ENCODE assay signal across 12 cellular contexts in genomic region chr3:190076138-190076537, GRCh38. TPM values are rescaled to one million over a fixed set of nuclear protein-coding genes. Genes with fewer than 3 reads are reported as not detected.
DNase-seq lines count a peak whose midpoint lies in the region; ATAC-seq, FAIRE-seq and TF ChIP-seq lines count a peak whose summit lies in the region.
"Had no signal": no experiment of that assay in that cellular context is flagged by ENCODE, and none has a peak within 500 bp of the region (broad histone marks: within the 10 kb centered on the region; RNA-seq: fewer than 3 reads in every experiment).

No MANE protein-coding gene starts in this region.

- no peak for ATAC-seq in GM12878
- no peak for ATAC-seq in GM19351 (IDR thresholded peaks at IDR 0.05; ENCODE audit: unreplicated experiment)
- ATAC-seq in GM18517 (IDR thresholded peaks at IDR 0.05; ENCODE audit: unreplicated experiment): no peak

- intact Hi-C loops in GM12878 (cut with micrococcal nuclease; ENCODE audit: unreplicated experiment): no loop called here

- no peaks in the 10 kb centered on the region for H3K4me1 ChIP-seq in GM12878 (ENCODE audit: control insufficient read depth, insufficient read depth, low read length)
- H3K4me1 ChIP-seq in hepatocyte (ENCODE audit: insufficient read depth): peaks cover 17% of the 10 kb centered on the region
- peaks cover 34% of the 10 kb centered on the region for H3K4me1 ChIP-seq in skeletal muscle satellite cell (ENCODE audit: control insufficient read depth, insufficient read depth, low read length)

- H3K79me2 ChIP-seq in GM12878 (ENCODE audit: control insufficient read depth, insufficient read depth, low read length) (no peaks in the 10 kb centered on the region; the same call in 1 of the 2 replicates), hepatocyte (peaks cover 7% of the 10 kb centered on the region)

- no peak for TF ChIP-seq RAD21 in GM12878 (IDR thresholded peaks at IDR 0.05; ENCODE audit: insufficient read depth, low read depth, low read length)

- H3K4me3 ChIP-seq in GM12878 (no peak overlapping the region), hepatocyte (no peak overlapping the region), skeletal muscle satellite cell (ENCODE audit: low read length) (peak overlapping the region; percentile 11)

- H4K20me1 ChIP-seq in GM12878 (ENCODE audit: control insufficient read depth, insufficient read depth) (no peaks in the 10 kb centered on the region), hepatocyte (ENCODE audit: insufficient read depth, poor library complexity, severe bottlenecking) (no peaks in the 10 kb centered on the region)

- no peaks in the 10 kb centered on the region for H3K9me2 ChIP-seq in hepatocyte (replicated peaks; ENCODE audit: insufficient read depth)

- H2AFZ ChIP-seq in GM12878 (ENCODE audit: control insufficient read depth, low read depth, low read length) (no peak overlapping the region), hepatocyte (no peak overlapping the region)

- no peak overlapping the region for H3K4me2 ChIP-seq in GM12878 (ENCODE audit: control insufficient read depth, insufficient read depth)
- no peak overlapping the region for H3K4me2 ChIP-seq in hepatocyte
- peak overlapping the region; percentile 57 for H3K4me2 ChIP-seq in skeletal muscle satellite cell (ENCODE audit: low read length)

- no peaks in the 10 kb centered on the region for H3K27me3 ChIP-seq in GM12878 (replicated peaks in 1 of 2; ENCODE audit: control insufficient read depth in 2 of 2, insufficient read depth in 2 of 2, low read length in 1 of 2)
- H3K27me3 ChIP-seq in hepatocyte: no peaks in the 10 kb centered on the region
- H3K27me3 ChIP-seq in skeletal muscle satellite cell (ENCODE audit: control insufficient read depth, insufficient read depth, low read length): no peaks in the 10 kb centered on the region

- H3K27ac ChIP-seq in GM12878 (ENCODE audit: control insufficient read depth, insufficient read depth): no peak overlapping the region
- peak overlapping the region; percentile 53 for H3K27ac ChIP-seq in hepatocyte

- TF ChIP-seq CTCF in GM12878 (IDR thresholded peaks at IDR 0.05 in 2 of 3, conservative IDR thresholded peaks at IDR 0.05 in 1 of 3; ENCODE audit: control insufficient read depth in 2 of 3, extremely low read depth in 1 of 3, insufficient read depth in 1 of 3, low read depth in 3 of 3, low read length in 3 of 3) (no peak), hepatocyte (IDR thresholded peaks at IDR 0.05; ENCODE audit: poor library complexity) (no peak)

- in situ Hi-C loops in GM12878 (cut with MboI): no loop called here

- no peak for TF ChIP-seq POLR2A in GM12892 (IDR thresholded peaks at IDR 0.05; ENCODE audit: low read depth, low read length)
- TF ChIP-seq POLR2A in GM12878 (IDR thresholded peaks at IDR 0.05; ENCODE audit: low read depth, low read length): no peak

- BruUV-seq in GM12878 (replicated peaks; lab: Mats Ljungman, UMichigan): no TSS peak

- FAIRE-seq in GM12892 (lab: Jason Lieb, UNC): peak; percentile 57
- no peak for FAIRE-seq in GM12878 (lab: Jason Lieb, UNC)

- H3K9ac ChIP-seq in GM12878 (ENCODE audit: control insufficient read depth, insufficient read depth, low read length): no peak overlapping the region
- H3K9ac ChIP-seq in skeletal muscle satellite cell (ENCODE audit: low read depth, low read length): peak overlapping the region; percentile 74

- RAD21 ChIA-PET in GM12878 (lab: Charles Lee; ENCODE audit: unreplicated experiment): interaction anchor here (1.1 to 1.7 kb wide), 3 partner anchors 10 to 29 kb away, joined by 3 to 5 read pairs (median 4); no protein-coding TSS in a partner anchor

- SMC1A ChIA-PET in GM12878 (lab: Charles Lee; ENCODE audit: uncharacterized antibody, unreplicated experiment): interaction anchor here (0.8 to 3.8 kb wide), 6 partner anchors 8 to 107 kb away, joined by 3 to 17 read pairs (median 4); no protein-coding TSS in a partner anchor

- H3K9me3 ChIP-seq in GM12878 (replicated peaks; ENCODE audit: control insufficient read depth, insufficient read depth, low read length) (no peaks in the 10 kb centered on the region), hepatocyte (ENCODE audit: low read depth) (no peaks in the 10 kb centered on the region), skeletal muscle satellite cell (replicated peaks; ENCODE audit: low read length) (no peaks in the 10 kb centered on the region)

- DNase-seq in GM12892 (ENCODE audit: insufficient read length) (no peak), GM12878 (ENCODE audit: low read depth, low spot score) (no peak), hepatocyte (ENCODE audit: low spot score) (no peak), NOMO-1 (lab: John Stamatoyannopoulos, UW; ENCODE audit: unreplicated experiment in 2 of 2) (no peak), NCI-H146 treated with DMSO at 0.1 percent for 48 hours (lab: John Stamatoyannopoulos, UW; ENCODE audit: unreplicated experiment) (no peak)
- DNase-seq: activated CD4-positive, alpha-beta T cell treated with anti-CD3 and anti-CD28 coated beads for 48 hours; central memory CD4-positive, alpha-beta T cell; nucleus accumbens; stimulated activated CD4-positive, alpha-beta T cell treated with anti-CD3 and anti-CD28 coated beads, Interleukin-15, amount 100 ng/mL, for 24 hours had no signal

- H3K36me3 ChIP-seq in GM12878 (ENCODE audit: control insufficient read depth in 2 of 2, insufficient read depth in 2 of 2, low read length in 1 of 2) (no peaks in the 10 kb centered on the region), hepatocyte (replicated peaks; ENCODE audit: insufficient read depth, low read depth) (no peaks in the 10 kb centered on the region), skeletal muscle satellite cell (ENCODE audit: insufficient read depth, low read length) (no peaks in the 10 kb centered on the region)

- POLR2A ChIA-PET in GM12878 (lab: Charles Lee): interaction anchor here (1.0 kb wide), 1 partner anchor 20 kb away, joined by 4 read pairs; no protein-coding TSS in a partner anchor

- no peak for TF ChIP-seq EP300 in GM12878 (IDR thresholded peaks at IDR 0.05; ENCODE audit: borderline replicate concordance in 1 of 2, control insufficient read depth in 1 of 2, low read depth in 2 of 2, low read length in 2 of 2)

- CTCF ChIA-PET in GM12878 (lab: Yijun Ruan, JAX): interaction anchor here (1.5 kb wide), 1 partner anchor 9 kb away, joined by 4 read pairs; no protein-coding TSS in a partner anchor

TF ChIP-seq in GM12878, 131 proteins besides CTCF, POLR2A, EP300 and RAD21:
- TF ChIP-seq TCF12 (IDR thresholded peaks at IDR 0.05; ENCODE audit: low read depth, low read length) (no peak), RUNX3 (IDR thresholded peaks at IDR 0.05; ENCODE audit: low read length) (0 out of 2 replicates have a peak, but pooled peaks have one; percentile 30)

RNA-seq across cellular contexts. Expression of gene P3H2, which starts 44.6 kb away (rescaled TPM):
- polyA plus RNA-seq in GM12892 (2012; ENCODE audit: missing spikeins): 125 TPM
- total RNA-seq in GM12878 (2013; cell fraction: nucleolus; rRNA removed): 161 and 165 TPM in 2 replicates
- total RNA-seq in GM12878 (2014; rRNA removed): 88.8 and 95.5 TPM in 2 replicates
- total RNA-seq in GM12878 (2014; rRNA removed; fragmentation: Illumina TruSeq; extraction: Trizol): 87.3 and 91.7 TPM in 2 replicates
- total RNA-seq in GM12878 (2021): 68.3 and 69.4 TPM in 2 replicates
- 29.2 TPM for polyA plus RNA-seq in GM12878 (2011; ENCODE audit: low read depth)
- polyA plus RNA-seq in GM12878 (2011; rRNA removed): 63.1 and 88.6 TPM in 2 replicates
- polyA plus RNA-seq in GM12878 (2011; cell fraction: cytosol; rRNA removed): 34.7 and 48.4 TPM in 2 replicates
- 36.0 and 43.6 TPM in 2 replicates for polyA plus RNA-seq in GM12878 (2011; cell fraction: nucleus; rRNA removed)
- polyA plus RNA-seq in GM12878 (2012): 41.4 and 41.6 TPM in 2 replicates
- polyA plus RNA-seq in GM12878 (2014; fragmentation: Illumina TruSeq; extraction: Trizol): 84.9 and 116 TPM in 2 replicates
- 10 to 100 TPM; 27.0 to 36.7 TPM for polyA plus RNA-seq in GM12878 (2014; fragmentation: Nextera tagmentation; extraction: Ambion mirVana)
- polyA plus RNA-seq in GM12878 (2014; rRNA removed): 69.3 and 83.6 TPM in 2 replicates
- polyA plus RNA-seq in GM12878 (2016; fragmentation: Nextera tagmentation; extraction: Ambion mirVana): 10 to 100 TPM; 82.7 to 97.6 TPM
- polyA minus RNA-seq in GM12878 (2011; rRNA and poly(A)+ RNA removed): 46.6 and 62.8 TPM in 2 replicates
- 16.6 and 23.6 TPM in 2 replicates for polyA minus RNA-seq in GM12878 (2011; cell fraction: cytosol; rRNA and poly(A)+ RNA removed)
- polyA minus RNA-seq in GM12878 (2011; cell fraction: nucleus; rRNA and poly(A)+ RNA removed): 48.7 and 60.0 TPM in 2 replicates
- total RNA-seq in hepatocyte: 14.5 and 29.7 TPM in 2 replicates
- 14.5 and 17.1 TPM in 2 replicates for polyA plus RNA-seq in hepatocyte
- 7.4 and 27.1 TPM in 2 replicates for total RNA-seq in skeletal muscle satellite cell (2012; rRNA removed)
